8 cellular contexts compared by ENCODE assay signal in genomic region chr4:123488916-123489315, GRCh38.
DNase-seq lines count a peak whose midpoint lies in the region; ATAC-seq, FAIRE-seq and TF ChIP-seq lines count a peak whose summit lies in the region.

No MANE protein-coding gene starts in this region.

- H3K27me3 ChIP-seq in pancreas (no peaks in the 10 kb centered on the region), neural progenitor cell (no peaks in the 10 kb centered on the region)

- no peaks in the 10 kb centered on the region for H3K36me3 Mint-ChIP-seq in activated T-cell treated with anti-CD3 and anti-CD28 coated beads, Interleukin-2, amount 50 U/mL, for 24 hours (ENCODE audit: low read depth)
- no peaks in the 10 kb centered on the region for H3K36me3 Mint-ChIP-seq in activated naive CD8-positive, alpha-beta T cell
- H3K36me3 Mint-ChIP-seq in naive thymus-derived CD8-positive, alpha-beta T cell: no peaks in the 10 kb centered on the region
- H3K36me3 Mint-ChIP-seq in activated naive CD4-positive, alpha-beta T cell treated with anti-CD3 and anti-CD28 coated beads for 36 hours (ENCODE audit: low read depth): no peaks in the 10 kb centered on the region
- H3K36me3 Mint-ChIP-seq in neural progenitor cell: peaks cover 10% of the 10 kb centered on the region

- POLR2A ChIA-PET in naive thymus-derived CD8-positive, alpha-beta T cell (lab: Charles Lee): no interaction called here

- H3K27ac ChIP-seq in pancreas (no peak overlapping the region), neural progenitor cell (no peak overlapping the region)

- peaks cover 11% of the 10 kb centered on the region for H3K4me1 Mint-ChIP-seq in activated T-cell treated with anti-CD3 and anti-CD28 coated beads, Interleukin-2, amount 50 U/mL, for 24 hours (ENCODE audit: low read depth)
- H3K4me1 Mint-ChIP-seq in activated naive CD8-positive, alpha-beta T cell (ENCODE audit: low read depth): peaks cover 9% of the 10 kb centered on the region
- H3K4me1 Mint-ChIP-seq in naive thymus-derived CD8-positive, alpha-beta T cell: no peaks in the 10 kb centered on the region
- H3K4me1 Mint-ChIP-seq in activated naive CD4-positive, alpha-beta T cell treated with anti-CD3 and anti-CD28 coated beads for 36 hours (ENCODE audit: low read depth): peaks cover 8% of the 10 kb centered on the region
- peaks cover 18% of the 10 kb centered on the region for H3K4me1 Mint-ChIP-seq in neural progenitor cell

- H2AFZ ChIP-seq in neural progenitor cell (replicated peaks): no peak overlapping the region

- peak overlapping the region; percentile 60 for H3K27ac Mint-ChIP-seq in activated T-cell treated with anti-CD3 and anti-CD28 coated beads, Interleukin-2, amount 50 U/mL, for 24 hours
- peak overlapping the region; percentile 84 for H3K27ac Mint-ChIP-seq in activated naive CD8-positive, alpha-beta T cell
- H3K27ac Mint-ChIP-seq in naive thymus-derived CD8-positive, alpha-beta T cell: no peak overlapping the region
- H3K27ac Mint-ChIP-seq in activated naive CD4-positive, alpha-beta T cell treated with anti-CD3 and anti-CD28 coated beads for 36 hours: no peak overlapping the region
- no peak overlapping the region for H3K27ac Mint-ChIP-seq in neural progenitor cell

- H3K79me2 ChIP-seq in neural progenitor cell (ENCODE audit: low read depth): no peaks in the 10 kb centered on the region

- H3K9me3 ChIP-seq in pancreas: no peaks in the 10 kb centered on the region
- no peaks in the 10 kb centered on the region for H3K9me3 ChIP-seq in neural progenitor cell (ENCODE audit: low read depth)

- H3F3A ChIP-seq in neural progenitor cell (ENCODE audit: low read depth): no peaks in the 10 kb centered on the region

- no peaks in the 10 kb centered on the region for H3K27me3 Mint-ChIP-seq in activated T-cell treated with anti-CD3 and anti-CD28 coated beads, Interleukin-2, amount 50 U/mL, for 24 hours
- H3K27me3 Mint-ChIP-seq in activated naive CD8-positive, alpha-beta T cell: no peaks in the 10 kb centered on the region
- peaks cover 0 to 1% (median under 1%) of the 10 kb centered on the region in 5 donors for H3K27me3 Mint-ChIP-seq in naive thymus-derived CD8-positive, alpha-beta T cell
- H3K27me3 Mint-ChIP-seq in activated naive CD4-positive, alpha-beta T cell treated with anti-CD3 and anti-CD28 coated beads for 36 hours (ENCODE audit: low read depth): peaks cover 3% of the 10 kb centered on the region
- H3K27me3 Mint-ChIP-seq in neural progenitor cell (ENCODE audit: insufficient read depth, low read depth): peaks cover 3% of the 10 kb centered on the region

- no peak overlapping the region for H3K4me3 Mint-ChIP-seq in activated T-cell treated with anti-CD3 and anti-CD28 coated beads, Interleukin-2, amount 50 U/mL, for 24 hours
- H3K4me3 Mint-ChIP-seq in activated naive CD8-positive, alpha-beta T cell: peak overlapping the region; percentile 30
- no peak overlapping the region for H3K4me3 Mint-ChIP-seq in naive thymus-derived CD8-positive, alpha-beta T cell
- H3K4me3 Mint-ChIP-seq in activated naive CD4-positive, alpha-beta T cell treated with anti-CD3 and anti-CD28 coated beads for 36 hours: no peak overlapping the region
- H3K4me3 Mint-ChIP-seq in neural progenitor cell: no peak overlapping the region

- intact Hi-C loops in pancreas (cut with DNase I): no loop called here
- intact Hi-C loops in activated naive CD4-positive, alpha-beta T cell treated with anti-CD3 and anti-CD28 coated beads for 36 hours (cut with micrococcal nuclease): loop anchor here (2.0 to 5.0 kb wide), 3 partner anchors 16 to 76 kb away; no protein-coding TSS in a partner anchor

- 69 to 71% methylated on average over 5 of the region's 5 CpGs for WGBS in pancreas, 2 donors

- no peaks in the 10 kb centered on the region for H3K9me3 Mint-ChIP-seq in activated T-cell treated with anti-CD3 and anti-CD28 coated beads, Interleukin-2, amount 50 U/mL, for 24 hours
- H3K9me3 Mint-ChIP-seq in activated naive CD8-positive, alpha-beta T cell (ENCODE audit: low read depth): peaks cover 6% of the 10 kb centered on the region
- no peaks in the 10 kb centered on the region for H3K9me3 Mint-ChIP-seq in naive thymus-derived CD8-positive, alpha-beta T cell
- H3K9me3 Mint-ChIP-seq in activated naive CD4-positive, alpha-beta T cell treated with anti-CD3 and anti-CD28 coated beads for 36 hours: no peaks in the 10 kb centered on the region
- peaks cover 18% of the 10 kb centered on the region for H3K9me3 Mint-ChIP-seq in neural progenitor cell

- no peak overlapping the region for H3K9ac ChIP-seq in neural progenitor cell

- DNase-seq in activated T-cell treated with anti-CD3 and anti-CD28 coated beads, Interleukin-2, amount 50 U/mL, for 24 hours: no peak
- no peak for DNase-seq in activated T-cell treated with anti-CD3 and anti-CD28 coated beads, Interleukin-2, amount 50 U/mL, for 48 hours
- DNase-seq in pancreas: no peak
- DNase-seq in naive thymus-derived CD8-positive, alpha-beta T cell: no peak
- DNase-seq in activated naive CD4-positive, alpha-beta T cell treated with anti-CD3 and anti-CD28 coated beads for 36 hours: no peak
- DNase-seq in neural progenitor cell (ENCODE audit: low spot score): no peak

- H3K4me3 ChIP-seq in pancreas: no peak overlapping the region
- H3K4me3 ChIP-seq in neural progenitor cell: no peak overlapping the region

- CTCF ChIA-PET in activated naive CD4-positive, alpha-beta T cell treated with anti-CD3 and anti-CD28 coated beads for 36 hours (lab: Charles Lee): interaction anchor here (0.6 to 1.5 kb wide), 2 partner anchors 11 to 98 kb away, joined by 3 read pairs; no protein-coding TSS in a partner anchor

- ATAC-seq in HG03575 (IDR thresholded peaks at IDR 0.05; ENCODE audit: extremely low read depth, insufficient number of reproducible peaks, low FRiP score, unreplicated experiment) (peak; percentile 89), pancreas (peak in 3 of 4 donors; percentile 31 to 65 (median 64))
- no peak for ATAC-seq in naive thymus-derived CD8-positive, alpha-beta T cell

- no peaks in the 10 kb centered on the region for H4K20me1 ChIP-seq in neural progenitor cell (ENCODE audit: low read depth)

- H3K4me1 ChIP-seq in pancreas (no peaks in the 10 kb centered on the region), neural progenitor cell (no peaks in the 10 kb centered on the region)

- TF ChIP-seq CTCF in pancreas (IDR thresholded peaks at IDR 0.05) (no peak), neural progenitor cell (IDR thresholded peaks at IDR 0.05) (no peak)

- no peak for FAIRE-seq in pancreas (lab: Jason Lieb, UNC)

- H3K4me2 ChIP-seq in neural progenitor cell: no peak overlapping the region

- no peaks in the 10 kb centered on the region for H3K36me3 ChIP-seq in pancreas
- no peaks in the 10 kb centered on the region for H3K36me3 ChIP-seq in neural progenitor cell

Comparison
In these comparisons a context has a peak if more than half of its experiments do, and no peak if none do; other contexts are left out.
1. H3K27ac Mint-ChIP-seq: peak in activated T-cell treated with anti-CD3 and anti-CD28 coated beads, Interleukin-2, amount 50 U/mL, for 24 hours (single experiment) and activated naive CD8-positive, alpha-beta T cell (single experiment); none in naive thymus-derived CD8-positive, alpha-beta T cell (0 of 10), activated naive CD4-positive, alpha-beta T cell treated with anti-CD3 and anti-CD28 coated beads for 36 hours (single experiment) and neural progenitor cell (single experiment).
2. ATAC-seq: peak in HG03575 (single experiment) and pancreas (3 of 4); none in naive thymus-derived CD8-positive, alpha-beta T cell (0 of 2).